In the genomic region with DNA sequence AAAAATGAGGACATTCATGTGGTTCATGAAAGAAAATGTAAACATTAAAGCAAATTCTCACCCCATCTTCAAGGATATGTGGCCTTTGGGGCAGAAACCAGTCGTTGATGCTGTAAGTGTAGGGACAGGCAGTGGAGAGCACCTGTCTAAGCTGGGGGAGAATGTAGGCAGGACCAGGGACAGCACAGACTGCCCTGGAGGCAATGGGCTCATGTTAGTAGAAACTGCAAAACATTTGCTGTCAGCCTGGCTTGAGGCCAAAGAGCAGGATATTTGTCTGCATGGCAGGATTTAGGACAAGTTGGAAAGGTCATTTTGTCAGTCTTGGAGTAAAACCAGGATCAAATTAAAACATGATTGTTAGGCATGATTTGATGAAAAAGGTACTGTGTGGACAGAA, we compare ENCODE assay signal across 15 cellular contexts.
A peak's percentile ranks its signal among the peaks of the same experiment; 100 is the strongest.
DNase-seq lines count a peak whose midpoint lies in the region; ATAC-seq and TF ChIP-seq lines count a peak whose summit lies in the region.
"Had no signal": no experiment of that assay in that cellular context is flagged by ENCODE, and none has a peak within 500 bp of the region (broad histone marks: within the 10 kb centered on the region; RNA-seq: fewer than 3 reads in every experiment).

No MANE protein-coding gene starts in this region.

- no peak overlapping the region for H3K27ac ChIP-seq in SJCRH30
- H3K27ac ChIP-seq: PC-9 had no signal

- DNase-seq in BE2C: peak; percentile 57
- peak; percentile 29 for DNase-seq in H7
- peak; percentile 35 to 58 for DNase-seq in SJCRH30
- DNase-seq in kidney tubule cell (ENCODE audit: low spot score): peak; percentile 27
- DNase-seq in NCI-H1930 (lab: John Stamatoyannopoulos, UW): no peak
- no peak for DNase-seq in H4 (ENCODE audit: low spot score)
- DNase-seq: CD8-positive, alpha-beta T cell; NCI-H1417 treated with DMSO at 0.1 percent for 48 hours; NCI-H2081 treated with DMSO at 0.1 percent for 48 hours; NCI-H2227 treated with DMSO at 0.1 percent for 48 hours; NCI-H526; PC-9; Right ventricle myocardium superior had no signal

- H3K4me1 ChIP-seq in BE2C (no peaks in the 10 kb centered on the region; the same call in 1 of the 2 replicates), SJCRH30 (no peaks in the 10 kb centered on the region)
- H3K4me1 ChIP-seq: HAP-1 had no signal

- ATAC-seq in GM18870 (IDR thresholded peaks at IDR 0.05; ENCODE audit: unreplicated experiment): no peak
- ATAC-seq: CD8-positive, alpha-beta T cell had no signal

- H3K27me3 ChIP-seq in BE2C (no peaks in the 10 kb centered on the region), H7 (ENCODE audit: control insufficient read depth, insufficient read depth, low read length) (no peaks in the 10 kb centered on the region), SJCRH30 (peaks cover 5% of the 10 kb centered on the region; the same call in 1 of the 2 replicates)

- H3K36me3 ChIP-seq in BE2C: no peaks in the 10 kb centered on the region
- H3K36me3 ChIP-seq in H7 (replicated peaks; ENCODE audit: control insufficient read depth, insufficient read depth, low read length): no peaks in the 10 kb centered on the region
- H3K36me3 ChIP-seq in SJCRH30: no peaks in the 10 kb centered on the region
- H3K36me3 ChIP-seq: HAP-1 had no signal

- no peak for TF ChIP-seq CTCF in BE2C (IDR thresholded peaks at IDR 0.05; ENCODE audit: low read depth, low read length)

- H3K9me3 ChIP-seq in BE2C: no peaks in the 10 kb centered on the region
- H3K9me3 ChIP-seq in SJCRH30 (replicated peaks): no peaks in the 10 kb centered on the region
- H3K9me3 ChIP-seq: HAP-1 had no signal

- H3K4me3 ChIP-seq in BE2C (ENCODE audit: low read depth, low read length) (no peak overlapping the region), H7 (ENCODE audit: insufficient read depth, low read depth, low read length) (no peak overlapping the region), SJCRH30 (no peak overlapping the region)
- H3K4me3 ChIP-seq: HAP-1, PC-9 had no signal

Comparison
In these comparisons a context has a peak if more than half of its experiments do, and no peak if none do; other contexts are left out.
1. DNase-seq: peak in BE2C (single experiment), H7 (single experiment), SJCRH30 (2 of 2) and kidney tubule cell (single experiment); none in NCI-H1930 (0 of 2) and H4 (single experiment).